8 cellular contexts compared by ENCODE assay signal in genomic region chr22:50498322-50498861, GRCh38. TPM values are rescaled to one million over a fixed set of nuclear protein-coding genes. Genes with fewer than 3 reads are reported as not detected.
A peak's percentile ranks its signal among the peaks of the same experiment; 100 is the strongest.
DNase-seq lines count a peak whose midpoint lies in the region; ATAC-seq, FAIRE-seq and TF ChIP-seq lines count a peak whose summit lies in the region.

No MANE protein-coding gene starts in this region.

- no peaks in the 10 kb centered on the region for H3K36me3 ChIP-seq in aorta (ENCODE audit: control insufficient read depth in 1 of 2, insufficient read depth in 2 of 2, low read length in 1 of 2)

- intact Hi-C loops in aorta (cut with DNase I), result no loop called here

- no peak for TF ChIP-seq POLR2A in GM18505 (IDR thresholded peaks at IDR 0.05; ENCODE audit: borderline replicate concordance, extremely low read depth, insufficient read depth, insufficient read length)

- FAIRE-seq in frontal cortex (lab: Jason Lieb, UNC), result no peak

- in situ Hi-C loops in KBM-7 (cut with MboI; ENCODE audit: low pct_unique_long_range_greater_than_20kb, low sequenced_read_pairs), result no loop called here

- POLR2A ChIA-PET in RWPE1 (lab: Yijun Ruan, JAX; ENCODE audit: low non-redundant PET), result no interaction called here

- ATAC-seq in omental fat pad (ENCODE audit: low FRiP score), result peak; percentile 74
- peak; percentile 59 for ATAC-seq in aorta (ENCODE audit: low FRiP score)
- no peak for ATAC-seq in GM18505 (IDR thresholded peaks at IDR 0.05; ENCODE audit: unreplicated experiment)

- no peaks in the 10 kb centered on the region for H3K27me3 ChIP-seq in aorta (ENCODE audit: control insufficient read depth in 1 of 2, insufficient read depth in 2 of 2, low read length in 1 of 2)

- no peaks in the 10 kb centered on the region for H3K9me3 ChIP-seq in aorta (ENCODE audit: control insufficient read depth, low read length)

- no peak overlapping the region for H3K4me3 ChIP-seq in aorta (ENCODE audit: low read length in 2 of 2)

- DNase-seq in D341Med (ENCODE audit: low spot score), result peak; percentile 77
- DNase-seq in KBM-7, result peak; percentile 82
- no peak for DNase-seq in RWPE1 (ENCODE audit: low spot score)
- DNase-seq in activated T-helper 9 cell treated with anti-CD3 and anti-CD28 coated beads, Interleukin-2, amount 50 U/mL, for 16 hours (ENCODE audit: low read depth), result peak; percentile 39
- DNase-seq in frontal cortex (ENCODE audit: low spot score in 2 of 2), result peak; percentile 57 to 67
- DNase-seq in omental fat pad (ENCODE audit: low spot score), result no peak
- no peak for DNase-seq in aorta

- TF ChIP-seq CTCF in RWPE1 (conservative IDR thresholded peaks at IDR 0.05; ENCODE audit: low read depth) (peak; percentile 39; the same call in 1 of the 2 replicates), omental fat pad (IDR thresholded peaks at IDR 0.05) (no peak)

- CTCF ChIA-PET in RWPE1 (lab: Yijun Ruan, JAX), result interaction anchor here (1.0 kb wide), 1 partner anchor 20 kb away, joined by 3 read pairs; no protein-coding TSS in a partner anchor

- WGBS in aorta, 2 donors, result 8 to 25% methylated on average over 13 of the region's 13 CpGs

- H3K27ac ChIP-seq in RWPE1 (0 out of 2 replicates have a peak overlapping the region, but pooled peaks have one; percentile 15), aorta (ENCODE audit: low read depth in 1 of 2, low read length in 2 of 2) (no peak overlapping the region)

- no peaks in the 10 kb centered on the region for H3K4me1 ChIP-seq in aorta (ENCODE audit: control insufficient read depth in 1 of 2, insufficient read depth in 2 of 2, low read length in 2 of 2)

RNA-seq across cellular contexts. Expression of gene LMF2, which starts 9.1 kb away (rescaled TPM):
- total RNA-seq in frontal cortex (11.8 TPM), omental fat pad (10 to 100 TPM; 50.8 to 54.9 (median 51.7) TPM), aorta (10 to 100 TPM; 42.2 to 65.7 TPM)
- 100 to 1,000 TPM in 1 of 2 donors, 10 to 100 TPM in 1; 20.0 to 123 TPM for polyA plus RNA-seq in aorta

RNA-seq across cellular contexts. Expression of gene NCAPH2, which starts 9.6 kb away (rescaled TPM):
- 42.4 TPM for total RNA-seq in frontal cortex
- 10 to 100 TPM; 27.7 to 48.2 (median 29.5) TPM for total RNA-seq in omental fat pad
- total RNA-seq in aorta, result 10 to 100 TPM; 31.6 to 35.5 TPM
- 10 to 100 TPM; 18.2 to 67.4 TPM for polyA plus RNA-seq in aorta

RNA-seq across cellular contexts. Expression of gene MIOX, which starts 11.7 kb away (rescaled TPM):
- total RNA-seq in frontal cortex (not detected), omental fat pad (not detected), aorta (not detected)
- polyA plus RNA-seq in aorta, result not detected

RNA-seq across cellular contexts. Expression of gene ADM2, which starts 17.0 kb away (rescaled TPM):
- total RNA-seq in frontal cortex (not detected), omental fat pad (under 1 TPM in 1 of 4 donors, not detected in 3; 0.12 TPM), aorta (under 1 TPM; 0.26 to 0.54 TPM)
- under 1 TPM in 1 of 2 donors, not detected in 1; 0.50 TPM for polyA plus RNA-seq in aorta

RNA-seq across cellular contexts. Expression of gene SBF1, which starts 23.6 kb away (rescaled TPM):
- total RNA-seq in frontal cortex (89.3 TPM), omental fat pad (10 to 100 TPM; 37.5 to 66.8 (median 43.8) TPM), aorta (10 to 100 TPM; 65.3 to 77.9 TPM)
- 10 to 100 TPM; 17.8 to 49.8 TPM for polyA plus RNA-seq in aorta

Comparison
In these comparisons a context has a peak if more than half of its experiments do, and no peak if none do; other contexts are left out.
1. DNase-seq: peak in D341Med (single experiment), KBM-7 (single experiment), activated T-helper 9 cell treated with anti-CD3 and anti-CD28 coated beads, Interleukin-2, amount 50 U/mL, for 16 hours (single experiment) and frontal cortex (2 of 2); none in RWPE1 (single experiment), omental fat pad (single experiment) and aorta (0 of 2).